24 cellular contexts compared by ENCODE assay signal in genomic region chr21:45277101-45278045, GRCh38. TPM values are rescaled to one million over a fixed set of nuclear protein-coding genes. Genes with fewer than 3 reads are reported as not detected.
DNase-seq lines count a peak whose midpoint lies in the region; ATAC-seq and TF ChIP-seq lines count a peak whose summit lies in the region.
"Had no signal": no experiment of that assay in that cellular context is flagged by ENCODE, and none has a peak within 500 bp of the region (broad histone marks: within the 10 kb centered on the region; RNA-seq: fewer than 3 reads in every experiment).

No MANE protein-coding gene starts in this region.

- peak; percentile 23 for DNase-seq in H9
- DNase-seq in WERI-Rb-1, result peak; percentile 7
- DNase-seq in left lobe of liver (ENCODE audit: low spot score), result peak; percentile 40
- peak; percentile 54 for DNase-seq in sciatic nerve (ENCODE audit: low spot score)
- DNase-seq in activated CD4-positive, alpha-beta T cell treated with anti-CD3 and anti-CD28 coated beads for 4 hours, result no peak
- DNase-seq in stimulated activated naive B cell treated with anti-CD40 and anti-IgM and Interleukin-4, amounts not matched to agents 10 μg/mL and 1 μg/mL and 100 μg/mL, for 72 hours, result no peak
- DNase-seq: activated CD4-positive, alpha-beta T cell treated with anti-CD3 and anti-CD28 coated beads, Interleukin-2, amount 50 U/mL, for 48 hours; cerebellar nuclear complex; DMS153; effector CD4-positive, alpha-beta T cell; erythroblast; foreskin fibroblast; heart right ventricle; MG63; NCI-H1417 treated with DMSO at 0.1 percent for 48 hours; NCI-H524; NK-92 treated with Interleukin-12 subunit alpha and Interleukin-12 subunit beta, amount 100 ng/mL, for 24 hours; nucleus accumbens; stimulated activated CD4-positive, alpha-beta T cell treated with anti-CD3 and anti-CD28 coated beads, Interleukin-15, amount 100 ng/mL, for 24 hours; substantia nigra had no signal

- ATAC-seq in left lobe of liver, result no peak
- ATAC-seq in sciatic nerve, result no peak
- ATAC-seq in GM19395 (IDR thresholded peaks at IDR 0.05; ENCODE audit: unreplicated experiment), result no peak
- no peak for ATAC-seq in stimulated activated naive B cell treated with anti-CD40 and anti-IgM and Interleukin-4, amounts not matched to agents 10 μg/mL and 1 μg/mL and 100 μg/mL, for 72 hours (replicated peaks)
- ATAC-seq: CD8-positive, alpha-beta T cell had no signal

- no peak overlapping the region for H3K4ac ChIP-seq in H9 (ENCODE audit: low read depth, low read length)

- H3K36me3 Mint-ChIP-seq in H9 (ENCODE audit: insufficient read depth in 1 of 3, low read depth in 3 of 3), result peaks cover 20 to 59% (median 53%) of the 10 kb centered on the region in 3 experiments
- peaks cover 27 to 39% of the 10 kb centered on the region in 2 donors for H3K36me3 Mint-ChIP-seq in stimulated activated naive B cell treated with anti-CD40 and anti-IgM and Interleukin-4, amounts not matched to agents 10 μg/mL and 1 μg/mL and 100 μg/mL, for 72 hours

- no peak overlapping the region for H4K91ac ChIP-seq in H9 (ENCODE audit: insufficient read length, low read depth, low read length)

- no peak overlapping the region for H3K23ac ChIP-seq in H9 (ENCODE audit: insufficient read length, low read depth, low read length)

- no peaks in the 10 kb centered on the region for H3K9me3 ChIP-seq in H9 (ENCODE audit: control insufficient read depth, low read depth, low read length)
- H3K9me3 ChIP-seq in WERI-Rb-1 (ENCODE audit: severe bottlenecking), result no peaks in the 10 kb centered on the region

- no peak overlapping the region for H3K4me2 ChIP-seq in H9 (ENCODE audit: insufficient read depth, insufficient read length, low read length)

- no peak overlapping the region for H2AFZ ChIP-seq in H9 (ENCODE audit: low read length)

- no peaks in the 10 kb centered on the region for H4K20me1 ChIP-seq in H9 (ENCODE audit: control insufficient read depth, insufficient read depth, insufficient read length)

- H2BK5ac ChIP-seq in H9 (ENCODE audit: insufficient read length, low read length), result no peak overlapping the region

- H4K8ac ChIP-seq in H9 (replicated peaks; ENCODE audit: insufficient read length, low read depth, low read length), result no peak overlapping the region

- H3K14ac ChIP-seq in H9 (ENCODE audit: insufficient read depth, low read length), result no peak overlapping the region

- H3K4me1 Mint-ChIP-seq in H9, result no peaks in the 10 kb centered on the region
- no peaks in the 10 kb centered on the region for H3K4me1 Mint-ChIP-seq in stimulated activated naive B cell treated with anti-CD40 and anti-IgM and Interleukin-4, amounts not matched to agents 10 μg/mL and 1 μg/mL and 100 μg/mL, for 72 hours

- H2BK20ac ChIP-seq in H9 (ENCODE audit: low read depth, low read length, poor library complexity, severe bottlenecking), result no peak overlapping the region

- H2BK15ac ChIP-seq in H9 (ENCODE audit: low read depth, low read length), result no peak overlapping the region

- intact Hi-C loops in sciatic nerve (cut with DNase I), result no loop called here

- H3K27me3 ChIP-seq in H9 (ENCODE audit: insufficient read depth, low read length), result no peaks in the 10 kb centered on the region
- no peaks in the 10 kb centered on the region for H3K27me3 ChIP-seq in WERI-Rb-1 (ENCODE audit: insufficient read depth, low read depth, severe bottlenecking)
- H3K27me3 ChIP-seq: heart right ventricle, MG63 had no signal

- no peak overlapping the region for H4K5ac ChIP-seq in H9 (ENCODE audit: insufficient read length, low read depth, low read length)

- WGBS in H9 (ENCODE audit: extremely low coverage, insufficient read length, low lambda C conversion rate), result no CpG with 5 or more reads among the region's 48 CpGs

- H3K36me3 ChIP-seq in WERI-Rb-1, result peaks cover 74% of the 10 kb centered on the region

- no peak overlapping the region for H2AK5ac ChIP-seq in H9 (ENCODE audit: insufficient read length, low read length)

- H3K4me3 Mint-ChIP-seq in H9, result no peak overlapping the region
- H3K4me3 Mint-ChIP-seq in stimulated activated naive B cell treated with anti-CD40 and anti-IgM and Interleukin-4, amounts not matched to agents 10 μg/mL and 1 μg/mL and 100 μg/mL, for 72 hours, result no peak overlapping the region
- H3K4me3 Mint-ChIP-seq: activated naive CD8-positive, alpha-beta T cell; CD8-positive, alpha-beta T cell; T-helper 1 cell treated with Interleukin-12 subunit alpha and Interleukin-12 subunit beta and Interleukin-4 antibody, amounts not matched to agents 30 μg/mL and 1 μg/mL, for 36 hours had no signal

- H2BK120ac ChIP-seq in H9 (ENCODE audit: low read depth, low read length, poor library complexity, severe bottlenecking), result no peak overlapping the region

- H3K9me3 Mint-ChIP-seq in H9, result no peaks in the 10 kb centered on the region; a peak in 1 of 5 replicates
- H3K9me3 Mint-ChIP-seq in stimulated activated naive B cell treated with anti-CD40 and anti-IgM and Interleukin-4, amounts not matched to agents 10 μg/mL and 1 μg/mL and 100 μg/mL, for 72 hours, result no peaks in the 10 kb centered on the region
- H3K9me3 Mint-ChIP-seq: CD8-positive, alpha-beta T cell; T-helper 1 cell treated with Interleukin-12 subunit alpha and Interleukin-12 subunit beta and Interleukin-4 antibody, amounts not matched to agents 30 μg/mL and 1 μg/mL, for 36 hours had no signal

- H3K4me1 ChIP-seq in H9 (ENCODE audit: insufficient read depth, low read length), result no peaks in the 10 kb centered on the region
- H3K4me1 ChIP-seq: heart right ventricle had no signal

- no peak overlapping the region for H3T11ph ChIP-seq in H9 (ENCODE audit: low read length)

- H3K27ac ChIP-seq in H9 (ENCODE audit: insufficient read length, low read depth, low read length), result no peak overlapping the region
- no peak overlapping the region for H3K27ac ChIP-seq in WERI-Rb-1
- H3K27ac ChIP-seq: heart right ventricle had no signal

- H3K79me1 ChIP-seq in H9 (ENCODE audit: insufficient read depth, low read depth, low read length, poor library complexity, severe bottlenecking), result no peaks in the 10 kb centered on the region

- H3K79me2 ChIP-seq in H9 (ENCODE audit: insufficient read depth, low read length), result no peaks in the 10 kb centered on the region

- TF ChIP-seq CTCF in H9 (conservative IDR thresholded peaks at IDR 0.05) (no peak), WERI-Rb-1 (IDR thresholded peaks at IDR 0.05; ENCODE audit: low read depth, low read length) (no peak)

- H3K4me3 ChIP-seq in WERI-Rb-1 (ENCODE audit: low read depth, low read length), result no peak overlapping the region
- H3K4me3 ChIP-seq: heart right ventricle, MG63 had no signal

- no peaks in the 10 kb centered on the region for H3K27me3 Mint-ChIP-seq in H9 (ENCODE audit: low read depth)
- H3K27me3 Mint-ChIP-seq in stimulated activated naive B cell treated with anti-CD40 and anti-IgM and Interleukin-4, amounts not matched to agents 10 μg/mL and 1 μg/mL and 100 μg/mL, for 72 hours, result no peaks in the 10 kb centered on the region
- H3K27me3 Mint-ChIP-seq: activated naive CD8-positive, alpha-beta T cell had no signal

- H3K23me2 ChIP-seq in H9 (ENCODE audit: insufficient read length, low read depth, low read length, poor library complexity, severe bottlenecking), result no peaks in the 10 kb centered on the region

- no peak overlapping the region for H3K27ac Mint-ChIP-seq in H9
- no peak overlapping the region for H3K27ac Mint-ChIP-seq in stimulated activated naive B cell treated with anti-CD40 and anti-IgM and Interleukin-4, amounts not matched to agents 10 μg/mL and 1 μg/mL and 100 μg/mL, for 72 hours
- H3K27ac Mint-ChIP-seq: activated naive CD8-positive, alpha-beta T cell; CD8-positive, alpha-beta T cell; T-helper 1 cell treated with Interleukin-12 subunit alpha and Interleukin-12 subunit beta and Interleukin-4 antibody, amounts not matched to agents 30 μg/mL and 1 μg/mL, for 36 hours had no signal

- no peak overlapping the region for H3K9ac ChIP-seq in H9 (ENCODE audit: extremely low read depth, insufficient read length, low read length)

- no peak overlapping the region for H3K18ac ChIP-seq in H9 (ENCODE audit: insufficient read length, low read depth, low read length)

- no peak overlapping the region for H2BK12ac ChIP-seq in H9 (ENCODE audit: insufficient read length, low read depth, low read length)

- no peak overlapping the region for H3K56ac ChIP-seq in H9 (ENCODE audit: insufficient read length, low read depth, low read length)

RNA-seq across cellular contexts. Expression of gene POFUT2, which starts 10.3 kb away (rescaled TPM):
- total RNA-seq in H9 (2021) (32.1 and 34.8 TPM in 2 replicates), left lobe of liver (17.5 TPM), sciatic nerve (44.2 TPM)

Comparison
In these comparisons a context has a peak if more than half of its experiments do, and no peak if none do; other contexts are left out.
1. DNase-seq: peak in H9 (single experiment), WERI-Rb-1 (single experiment), left lobe of liver (single experiment) and sciatic nerve (single experiment); none in activated CD4-positive, alpha-beta T cell treated with anti-CD3 and anti-CD28 coated beads for 4 hours (0 of 2) and stimulated activated naive B cell treated with anti-CD40 and anti-IgM and Interleukin-4, amounts not matched to agents 10 μg/mL and 1 μg/mL and 100 μg/mL, for 72 hours (single experiment).